Comparison of ENCODE assay signal across 13 cellular contexts in the genomic region with DNA sequence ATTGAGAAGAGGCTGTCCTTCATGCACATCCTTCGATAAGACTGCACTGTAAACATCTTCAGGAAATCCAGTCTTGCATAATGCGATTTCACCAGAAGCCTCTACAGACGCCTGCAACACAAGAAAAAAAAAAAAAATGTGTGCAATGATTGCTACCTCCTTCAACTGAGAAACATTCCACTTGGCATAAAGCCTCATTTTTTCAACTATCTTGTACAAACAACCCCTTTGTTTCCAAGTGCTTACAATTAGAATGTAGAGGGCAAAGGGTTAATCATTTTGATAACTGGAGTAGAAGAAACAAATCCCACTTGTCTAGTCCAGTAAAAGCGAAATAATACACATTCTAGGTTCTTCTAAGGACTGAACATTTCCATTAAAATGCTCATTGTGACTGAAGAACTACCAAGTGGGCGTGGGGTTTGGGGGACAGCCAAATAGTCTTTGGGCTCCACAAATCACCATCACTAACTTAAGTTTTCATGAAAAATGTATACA. TPM values are rescaled to one million over a fixed set of nuclear protein-coding genes. Genes with fewer than 3 reads are reported as not detected.
DNase-seq lines count a peak whose midpoint lies in the region; ATAC-seq and TF ChIP-seq lines count a peak whose summit lies in the region.
"Had no signal": no experiment of that assay in that cellular context is flagged by ENCODE, and none has a peak within 500 bp of the region (broad histone marks: within the 10 kb centered on the region; RNA-seq: fewer than 3 reads in every experiment).

No MANE protein-coding gene starts in this region.

- no peaks in the 10 kb centered on the region for H3K36me3 ChIP-seq in HAP-1 (replicated peaks)
- no peaks in the 10 kb centered on the region for H3K36me3 ChIP-seq in left lung
- H3K36me3 ChIP-seq: sigmoid colon had no signal

- in situ Hi-C loops in HAP-1 (cut with MboI; ENCODE audit: low sequenced_read_pairs), result no loop called here

- POLR2A ChIA-PET in HEK293T (lab: Yijun Ruan, JAX), result no interaction called here

- H3K4me1 ChIP-seq in HAP-1, result peaks cover 22% of the 10 kb centered on the region
- H3K4me1 ChIP-seq in left lung, result no peaks in the 10 kb centered on the region
- H3K4me1 ChIP-seq: sigmoid colon had no signal

- TF ChIP-seq CTCF in epithelial cell of esophagus (IDR thresholded peaks at IDR 0.05; ENCODE audit: insufficient read depth, low read depth, low read length, missing control alignments) (no peak), left lung (IDR thresholded peaks at IDR 0.05) (no peak)

- H3K27ac ChIP-seq in left lung, result no peak overlapping the region
- H3K27ac ChIP-seq: sigmoid colon had no signal

- H3K9me3 ChIP-seq in HAP-1, result no peaks in the 10 kb centered on the region
- no peaks in the 10 kb centered on the region for H3K9me3 ChIP-seq in left lung
- H3K9me3 ChIP-seq: sigmoid colon had no signal

- intact Hi-C loops in left lung (cut with DNase I), result no loop called here

- DNase-seq in HAP-1 (ENCODE audit: low spot score in 2 of 2) (peak; percentile 75 to 92), NCI-H69 (lab: John Stamatoyannopoulos, UW) (peak; percentile 14), epithelial cell of esophagus (ENCODE audit: low read depth) (peak; percentile 43), pons (ENCODE audit: low spot score) (peak; percentile 48), left lung (no peak), HEK293T (ENCODE audit: extremely low spot score) (no peak), SHP77 (lab: John Stamatoyannopoulos, UW) (no peak)
- DNase-seq: effector memory CD8-positive, alpha-beta T cell; NCI-H1048; sigmoid colon had no signal

- ATAC-seq in left lung (no peak), GM18498 (IDR thresholded peaks at IDR 0.05; ENCODE audit: unreplicated experiment) (no peak)
- ATAC-seq: effector memory CD8-positive, alpha-beta T cell had no signal

- H3K4me3 ChIP-seq in HAP-1, result no peak overlapping the region
- no peak overlapping the region for H3K4me3 ChIP-seq in epithelial cell of esophagus (ENCODE audit: low read length)
- no peak overlapping the region for H3K4me3 ChIP-seq in left lung
- H3K4me3 ChIP-seq: sigmoid colon had no signal

- CTCF ChIA-PET in HEK293T (lab: Yijun Ruan, JAX), result no interaction called here

- no peaks in the 10 kb centered on the region for H3K27me3 ChIP-seq in HAP-1 (ENCODE audit: low read depth)
- no peaks in the 10 kb centered on the region for H3K27me3 ChIP-seq in left lung
- H3K27me3 ChIP-seq: sigmoid colon had no signal

TF ChIP-seq in HEK293T, 16 proteins besides CTCF, POLR2A, EP300 and RAD21:
- TF ChIP-seq, protein P1, sequence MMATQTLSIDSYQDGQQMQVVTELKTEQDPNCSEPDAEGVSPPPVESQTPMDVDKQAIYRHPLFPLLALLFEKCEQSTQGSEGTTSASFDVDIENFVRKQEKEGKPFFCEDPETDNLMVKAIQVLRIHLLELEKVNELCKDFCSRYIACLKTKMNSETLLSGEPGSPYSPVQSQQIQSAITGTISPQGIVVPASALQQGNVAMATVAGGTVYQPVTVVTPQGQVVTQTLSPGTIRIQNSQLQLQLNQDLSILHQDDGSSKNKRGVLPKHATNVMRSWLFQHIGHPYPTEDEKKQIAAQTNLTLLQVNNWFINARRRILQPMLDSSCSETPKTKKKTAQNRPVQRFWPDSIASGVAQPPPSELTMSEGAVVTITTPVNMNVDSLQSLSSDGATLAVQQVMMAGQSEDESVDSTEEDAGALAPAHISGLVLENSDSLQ (IDR thresholded peaks at IDR 0.05), result no peak
- no peak for TF ChIP-seq ZNF384 (IDR thresholded peaks at IDR 0.05)
- TF ChIP-seq CTBP1 (IDR thresholded peaks at IDR 0.05; ENCODE audit: borderline replicate concordance), result no peak
- no peak for TF ChIP-seq LEF1 (IDR thresholded peaks at IDR 0.05; ENCODE audit: borderline replicate concordance)
- TF ChIP-seq SP1 (IDR thresholded peaks at IDR 0.05), result no peak
- no peak for TF ChIP-seq FOXM1 (IDR thresholded peaks at IDR 0.05; ENCODE audit: borderline replicate concordance)
- TF ChIP-seq HDGF (IDR thresholded peaks at IDR 0.05; ENCODE audit: borderline replicate concordance), result no peak
- TF ChIP-seq ARNT (IDR thresholded peaks at IDR 0.05), result no peak

RNA-seq across cellular contexts. Expression of a gene that starts 29.2 kb away (rescaled TPM):
- 10 to 100 TPM in 1 of 2 donors, 1 to 10 TPM in 1; 1.6 to 15.0 TPM for total RNA-seq in left lung
- total RNA-seq: mononuclear cell, OCI-LY7 had no signal

Comparison
In these comparisons a context has a peak if more than half of its experiments do, and no peak if none do; other contexts are left out.
1. DNase-seq: peak in HAP-1 (2 of 2), NCI-H69 (single experiment), epithelial cell of esophagus (single experiment) and pons (single experiment); none in left lung (0 of 2), HEK293T (single experiment) and SHP77 (0 of 2).